In the genomic region with DNA sequence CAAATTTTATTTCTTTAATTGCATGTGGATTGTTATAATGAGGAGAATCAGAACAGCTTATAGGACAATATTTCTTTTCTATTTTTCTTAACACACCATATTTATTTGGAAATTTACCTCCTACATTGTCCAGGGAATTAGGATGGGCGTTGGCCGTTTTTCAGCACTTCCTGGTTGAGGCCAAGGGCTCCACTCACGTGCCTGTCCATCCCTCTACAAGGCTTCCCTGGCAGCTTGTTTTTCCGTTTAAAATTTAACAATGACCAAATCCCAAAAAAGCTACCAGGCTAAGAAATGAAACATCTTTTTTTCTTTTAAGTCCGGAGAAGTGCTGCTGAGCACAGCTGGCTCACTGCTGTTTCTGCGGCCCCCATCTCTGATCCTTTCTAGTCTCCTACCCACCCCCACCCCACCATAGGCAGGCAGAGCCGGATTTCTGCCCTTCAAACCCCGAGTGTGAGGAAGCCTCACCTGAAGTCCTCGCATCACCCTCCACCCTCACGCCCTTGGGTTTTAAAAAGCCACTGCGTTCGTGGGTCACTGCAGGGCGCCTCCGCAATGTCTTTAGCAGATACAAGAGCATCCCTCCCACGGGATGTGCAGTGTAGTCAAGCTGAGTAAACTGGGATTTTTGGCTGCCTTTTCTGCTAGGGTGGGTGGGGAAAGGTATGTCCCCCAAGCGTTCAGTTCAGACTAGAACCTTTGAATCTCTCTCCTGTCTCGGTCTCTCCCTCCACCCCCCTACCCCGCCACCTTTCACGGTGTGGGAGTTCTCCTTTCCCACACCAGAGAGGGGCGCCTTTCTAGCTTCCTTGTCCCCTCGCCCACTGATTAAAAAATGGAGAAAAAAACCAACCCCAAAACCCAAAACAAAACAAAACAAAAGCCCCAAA, we compare ENCODE assay signal across 9 cellular contexts. TPM values are rescaled to one million over a fixed set of nuclear protein-coding genes. Genes with fewer than 3 reads are reported as not detected.
DNase-seq lines count a peak whose midpoint lies in the region; ATAC-seq, FAIRE-seq and TF ChIP-seq lines count a peak whose summit lies in the region.
"Had no signal": no experiment of that assay in that cellular context is flagged by ENCODE, and none has a peak within 500 bp of the region (broad histone marks: within the 10 kb centered on the region; RNA-seq: fewer than 3 reads in every experiment).

No MANE protein-coding gene starts in this region.

- WGBS in A549 (ENCODE audit: missing lambda C conversion rate): 12% methylated on average over 18 of the region's 21 CpGs
- WGBS in IMR-90 (ENCODE audit: extremely low coverage in 2 of 2, insufficient read length in 1 of 2), 2 experiments: 17% methylated on average over 1 of the region's 21 CpGs; no CpG with 5 or more reads in 1 of the 2 experiments
- WGBS in adrenal gland, 4 donors: 4 to 6% (median 5%) methylated on average over 16 to 21 of the region's 21 CpGs
- 6% methylated on average over 18 of the region's 21 CpGs for WGBS in hepatocyte (ENCODE audit: low lambda C conversion rate, missing lambda C conversion rate)
- 1 to 3% methylated on average over 21 of the region's 21 CpGs for WGBS in sigmoid colon, 2 donors

- H3K4me1 ChIP-seq in A549: peaks cover 6% of the 10 kb centered on the region; the same call in 2 of the 3 replicates
- peaks cover 4% of the 10 kb centered on the region; the same call in 1 of the 2 replicates for H3K4me1 ChIP-seq in IMR-90 (ENCODE audit: control insufficient read depth, insufficient read depth, low read length)
- peaks cover 0 to 9% of the 10 kb centered on the region in 2 donors for H3K4me1 ChIP-seq in adrenal gland (replicated peaks in 1 of 2)
- no peaks in the 10 kb centered on the region for H3K4me1 ChIP-seq in hepatocyte (ENCODE audit: insufficient read depth)
- peaks cover 0 to 30% (median 13%) of the 10 kb centered on the region in 4 donors for H3K4me1 ChIP-seq in sigmoid colon

- H2AFZ ChIP-seq in IMR-90 (replicated peaks; ENCODE audit: low read length, poor library complexity) (peak overlapping the region; percentile 91), hepatocyte (peak overlapping the region; percentile 95)

- TF ChIP-seq POLR2A in A549 (IDR thresholded peaks at IDR 0.05; ENCODE audit: low read length): no peak
- no peak for TF ChIP-seq POLR2A in IMR-90 (IDR thresholded peaks at IDR 0.05; ENCODE audit: low read depth, low read length)
- no peak for TF ChIP-seq POLR2A in adrenal gland (IDR thresholded peaks at IDR 0.05)
- TF ChIP-seq POLR2A in sigmoid colon (IDR thresholded peaks at IDR 0.05): no peak

- POLR2A ChIA-PET in A549 (lab: Yijun Ruan, JAX) (no interaction called here), IMR-90 (lab: Charles Lee; ENCODE audit: unreplicated experiment) (interaction anchor here (0.6 kb wide), 1 partner anchor 40 kb away, joined by 4 read pairs; no protein-coding TSS in a partner anchor)

- H3K9me3 ChIP-seq in A549 (no peaks in the 10 kb centered on the region), IMR-90 (ENCODE audit: control insufficient read depth, insufficient read depth, low read length) (no peaks in the 10 kb centered on the region), adrenal gland (replicated peaks in 1 of 3) (no peaks in the 10 kb centered on the region), hepatocyte (ENCODE audit: low read depth) (no peaks in the 10 kb centered on the region), sigmoid colon (no peaks in the 10 kb centered on the region)

- no peak for TF ChIP-seq EP300 in A549 (IDR thresholded peaks at IDR 0.05)
- TF ChIP-seq EP300 in sigmoid colon (IDR thresholded peaks at IDR 0.05): no peak

- peak overlapping the region; percentile 56; the same call in 1 of the 2 replicates for H3K23ac ChIP-seq in IMR-90 (ENCODE audit: low read depth, low read length)

- H2BK15ac ChIP-seq in IMR-90 (ENCODE audit: low read depth, low read length): peak overlapping the region; percentile 85

- no peak overlapping the region for H2BK5ac ChIP-seq in IMR-90 (ENCODE audit: low read depth, low read length, poor library complexity, severe bottlenecking)

- peak overlapping the region; percentile 61 for H2BK120ac ChIP-seq in IMR-90 (ENCODE audit: low read depth, low read length)

- no TSS peak for BruUV-seq in IMR-90 (replicated peaks; lab: Mats Ljungman, UMichigan)

- H3K79me1 ChIP-seq in IMR-90 (ENCODE audit: low read depth in 1 of 2, low read length in 2 of 2): no peaks in the 10 kb centered on the region

- peak overlapping the region; percentile 42 for H4K91ac ChIP-seq in IMR-90 (ENCODE audit: insufficient read depth, low read depth, low read length)

- peak overlapping the region; percentile 18; the same call in 1 of the 2 replicates for H4K5ac ChIP-seq in IMR-90 (ENCODE audit: low read depth, low read length)

- H4K20me1 ChIP-seq in IMR-90 (ENCODE audit: insufficient read depth, low read length) (no peaks in the 10 kb centered on the region), hepatocyte (ENCODE audit: insufficient read depth, poor library complexity, severe bottlenecking) (no peaks in the 10 kb centered on the region)

- H3K4me3 ChIP-seq in A549 (peak overlapping the region; percentile 53), IMR-90 (ENCODE audit: insufficient read depth, low read depth, low read length) (peak overlapping the region; percentile 76), adrenal gland (peak overlapping the region in 3 of 4 donors; percentile 16 to 74 (median 22)), hepatocyte (peak overlapping the region; percentile 85), sigmoid colon (peak overlapping the region; percentile 60 to 75 (median 66))

- dilution Hi-C loops in IMR-90 (cut with HindIII; ENCODE audit: low sequenced_read_pairs, unreplicated experiment): no loop called here

- intact Hi-C loops in IMR-90 (cut with micrococcal nuclease): no loop called here
- intact Hi-C loops in adrenal gland (cut with DNase I): no loop called here
- intact Hi-C loops in sigmoid colon (cut with DNase I): loop anchor here (5.0 to 10.0 kb wide), 3 partner anchors 74 to 236 kb away; a partner anchor contains a TSS

- peak overlapping the region; percentile 82 for H2AK9ac ChIP-seq in IMR-90 (replicated peaks; ENCODE audit: low read depth, low read length, poor library complexity)

- no peak for FAIRE-seq in A549 (lab: Jason Lieb, UNC)
- FAIRE-seq: islet of Langerhans had no signal

- H3K79me2 ChIP-seq in hepatocyte: no peaks in the 10 kb centered on the region

- peak overlapping the region; percentile 33 for H3K9ac ChIP-seq in IMR-90 (ENCODE audit: low read depth, low read length)

- H4K8ac ChIP-seq in IMR-90 (ENCODE audit: low read depth in 2 of 2, low read length in 2 of 2): peak overlapping the region; percentile 69 to 83; a peak in 3 of 4 replicates

- H3K18ac ChIP-seq in IMR-90 (ENCODE audit: low read depth, low read length): peak overlapping the region; percentile 16; the same call in 1 of the 2 replicates

- peaks cover 8% of the 10 kb centered on the region; the same call in 1 of the 2 replicates for H3K27me3 ChIP-seq in IMR-90 (ENCODE audit: control insufficient read depth, insufficient read depth, low read length)
- no peaks in the 10 kb centered on the region for H3K27me3 ChIP-seq in adrenal gland
- peaks cover 4% of the 10 kb centered on the region for H3K27me3 ChIP-seq in hepatocyte
- H3K27me3 ChIP-seq in sigmoid colon: no peaks in the 10 kb centered on the region

- H3K9me2 ChIP-seq in hepatocyte (replicated peaks; ENCODE audit: insufficient read depth): no peaks in the 10 kb centered on the region

- TF ChIP-seq CTCF in A549 (IDR thresholded peaks at IDR 0.05): no peak
- TF ChIP-seq CTCF in GM10266 (IDR thresholded peaks at IDR 0.05; ENCODE audit: control insufficient read depth, insufficient read depth, low read depth, missing control alignments): no peak
- TF ChIP-seq CTCF in IMR-90 (conservative IDR thresholded peaks at IDR 0.05; ENCODE audit: low read depth, low read length): no peak
- TF ChIP-seq CTCF in adrenal gland (IDR thresholded peaks at IDR 0.05): no peak
- TF ChIP-seq CTCF in hepatocyte (IDR thresholded peaks at IDR 0.05; ENCODE audit: poor library complexity): peak; percentile 14
- no peak for TF ChIP-seq CTCF in sigmoid colon (IDR thresholded peaks at IDR 0.05)

- no peaks in the 10 kb centered on the region for H3K36me3 ChIP-seq in IMR-90 (ENCODE audit: control insufficient read depth, insufficient read depth, low read length)
- H3K36me3 ChIP-seq in adrenal gland (replicated peaks in 1 of 2): no peaks in the 10 kb centered on the region
- H3K36me3 ChIP-seq in hepatocyte (replicated peaks; ENCODE audit: insufficient read depth, low read depth): no peaks in the 10 kb centered on the region
- H3K36me3 ChIP-seq in sigmoid colon: no peaks in the 10 kb centered on the region

- in situ Hi-C loops in IMR-90 (cut with MboI; ENCODE audit: low sequenced_read_pairs): no loop called here

- H3K9me1 ChIP-seq in IMR-90 (ENCODE audit: insufficient read depth, low read length): no peaks in the 10 kb centered on the region

- ATAC-seq in A549 (peak in 1 of 2 experiments; percentile 50; a peak in 3 of 6 replicates), IMR-90 (ENCODE audit: low read depth) (peak; percentile 35)

- H3K4me2 ChIP-seq in A549 (peak overlapping the region; percentile 95), IMR-90 (ENCODE audit: low read depth, low read length) (peak overlapping the region; percentile 90), hepatocyte (peak overlapping the region; percentile 90)

- DNase-seq in A549 (ENCODE audit: low read depth in 1 of 2, low spot score in 1 of 2): peak; percentile 5 to 18
- DNase-seq in GM10266 (ENCODE audit: extremely low spot score): peak; percentile 56
- DNase-seq in IMR-90: no peak
- peak in 4 of 7 donors; percentile 18 to 68 (median 34) for DNase-seq in adrenal gland
- DNase-seq in hepatocyte (ENCODE audit: low spot score): peak; percentile 19
- peak; percentile 83 for DNase-seq in sigmoid colon
- no peak for DNase-seq in midbrain (lab: John Stamatoyannopoulos, UW)
- no peak for DNase-seq in MV-4-11 (lab: John Stamatoyannopoulos, UW)

- TF ChIP-seq RAD21 in A549 (conservative IDR thresholded peaks at IDR 0.05 in 1 of 2, IDR thresholded peaks at IDR 0.05 in 1 of 2) (no peak), IMR-90 (IDR thresholded peaks at IDR 0.05; ENCODE audit: low read length) (no peak)

- CTCF ChIA-PET in A549 (lab: Yijun Ruan, JAX): no interaction called here
- CTCF ChIA-PET in IMR-90 (lab: Yijun Ruan, JAX): interaction anchor here (0.7 kb wide), 1 partner anchor 1036 kb away, joined by 4 read pairs; no protein-coding TSS in a partner anchor

- peak overlapping the region; percentile 21; the same call in 1 of the 2 replicates for H2BK20ac ChIP-seq in IMR-90 (ENCODE audit: low read depth, low read length)

- peak overlapping the region in 1 of 2 experiments; percentile 40; a peak in 3 of 6 replicates for H3K27ac ChIP-seq in A549
- peak overlapping the region; percentile 4; the same call in 1 of the 2 replicates for H3K27ac ChIP-seq in IMR-90 (ENCODE audit: insufficient read depth, low read length)
- H3K27ac ChIP-seq in adrenal gland: peak overlapping the region in 4 of 5 donors; percentile 28 to 86 (median 66)
- H3K27ac ChIP-seq in hepatocyte: peak overlapping the region; percentile 59
- peak overlapping the region; percentile 77 to 83 (median 82) for H3K27ac ChIP-seq in sigmoid colon

- peak overlapping the region; percentile 9; the same call in 1 of the 2 replicates for H3K56ac ChIP-seq in IMR-90 (ENCODE audit: extremely low read depth, insufficient read depth, low read length)

- H3K4ac ChIP-seq in IMR-90 (ENCODE audit: low read depth, low read length): peak overlapping the region; percentile 80

- no peak overlapping the region for H2AK5ac ChIP-seq in IMR-90 (ENCODE audit: low read depth, low read length)

- H3K14ac ChIP-seq in IMR-90 (replicated peaks; ENCODE audit: low read depth, low read length): 0 out of 2 replicates have a peak overlapping the region, but pooled peaks have one; percentile 61

RNA-seq across cellular contexts. Expression of a gene that starts 0.8 kb away (rescaled TPM):
- 0.06 and 0.11 TPM in 2 replicates for polyA plus RNA-seq in A549 (2011; rRNA removed)
- polyA plus RNA-seq in A549 (2012; cell fraction: cytosol; rRNA removed): not detected in 2 replicates
- polyA plus RNA-seq in A549 (2012; cell fraction: nucleus; rRNA removed): not detected in 2 replicates
- not detected in 3 replicates for polyA plus RNA-seq in A549 (2017; fragmentation: RNase III; extraction: RNeasy Plus Mini Kit Qiagen cat#74134 plus additional on column Dnase treatment)
- polyA minus RNA-seq in A549 (2011; rRNA and poly(A)+ RNA removed): not detected in 2 replicates
- 1.1 and 2.0 TPM in 2 replicates for total RNA-seq in IMR-90 (2012; rRNA removed)
- 0.89 and 1.1 TPM in 2 replicates for polyA plus RNA-seq in IMR-90 (2012; rRNA removed)
- 0.27 and 0.30 TPM in 2 replicates for polyA plus RNA-seq in IMR-90 (2012; cell fraction: cytosol; rRNA removed)
- polyA plus RNA-seq in IMR-90 (2012; cell fraction: nucleus; rRNA removed; ENCODE audit: low replicate concordance): 0.99 and 1.6 TPM in 2 replicates
- total RNA-seq in adrenal gland: 1 to 10 TPM; 1.9 to 9.3 (median 4.5) TPM
- polyA plus RNA-seq in adrenal gland: 10 to 100 TPM in 1 of 3 donors, 1 to 10 TPM in 2; 5.4 to 10.3 (median 8.8) TPM
- 4.4 and 5.2 TPM in 2 replicates for total RNA-seq in hepatocyte
- polyA plus RNA-seq in hepatocyte: 2.4 and 2.7 TPM in 2 replicates
- total RNA-seq in sigmoid colon: 10 to 100 TPM; 11.1 to 13.0 (median 11.9) TPM
- polyA plus RNA-seq in sigmoid colon: 10 to 100 TPM; 33.5 to 46.7 (median 34.8) TPM

Comparison
In these comparisons a context has a peak if more than half of its experiments do, and no peak if none do; other contexts are left out.
1. DNase-seq: peak in A549 (2 of 2), GM10266 (single experiment), adrenal gland (4 of 7), hepatocyte (single experiment) and sigmoid colon (single experiment); none in IMR-90 (single experiment), midbrain (single experiment) and MV-4-11 (single experiment).
2. H3K4me3 ChIP-seq: peak in every context shown above with its lines; median percentile 85 in hepatocyte; 76 in IMR-90; 66 in sigmoid colon; 53 in A549; 22 in adrenal gland.
3. Peak in every context shown above with its lines, with median percentiles within 50 percentile points of each other: H3K4me2 ChIP-seq.